In the genomic region with DNA sequence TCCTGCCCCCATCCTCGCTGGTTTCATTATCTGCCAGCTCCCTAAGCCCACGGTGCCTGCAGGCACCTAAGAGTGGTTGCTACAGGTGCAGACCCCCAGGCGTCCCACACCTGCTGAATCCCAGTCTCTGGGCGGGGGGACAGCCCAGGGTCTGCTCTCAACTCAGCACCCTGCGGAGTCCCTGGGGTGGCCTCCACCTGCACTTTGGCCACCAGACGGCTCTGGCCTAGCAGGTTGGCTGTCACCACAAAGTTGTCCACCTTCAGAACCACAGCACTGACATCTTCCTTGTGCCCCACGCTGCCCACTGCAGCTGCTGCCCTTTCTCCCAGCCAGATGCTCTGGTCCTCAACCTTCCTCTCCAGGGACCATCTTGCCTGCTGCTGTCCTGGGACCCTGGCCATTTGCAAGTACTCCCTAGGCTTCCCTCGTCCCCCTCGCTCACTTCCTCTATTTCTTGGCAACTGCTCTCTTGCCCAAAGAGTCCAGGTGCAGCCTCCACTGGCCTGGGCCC, we compare ENCODE assay signal across 25 cellular contexts.
"Had no signal": no experiment of that assay in that cellular context is flagged by ENCODE, and none has a peak within 500 bp of the region (broad histone marks: within the 10 kb centered on the region; RNA-seq: fewer than 3 reads in every experiment).

No MANE protein-coding gene starts in this region.

- ATAC-seq: activated naive CD4-positive, alpha-beta T cell treated with anti-CD3 and anti-CD28 coated beads, Interleukin-2, amount 50 U/mL, for 72 hours; activated T-cell treated with anti-CD3 and anti-CD28 coated beads, Interleukin-2, amount 50 U/mL, for 4 hours; Right ventricle myocardium inferior; T-cell had no signal

- H3K4me3 ChIP-seq: cardiac muscle cell, MG63, SK-N-MC had no signal

- DNase-seq: activated CD4-positive, alpha-beta memory T cell treated with anti-CD3 and anti-CD28 coated beads, Interleukin-2, amount 10 ng/mL, durations not matched to agents 7 days and 5 days; activated CD4-positive, alpha-beta T cell treated with anti-CD3 and anti-CD28 coated beads, Interleukin-2, amount 10 ng/mL, durations not matched to agents 7 days and 5 days; activated CD4-positive, CD25-positive, alpha-beta regulatory T cell; activated effector memory CD4-positive, alpha-beta T cell treated with anti-CD3 and anti-CD28 coated beads, Interleukin-2, amount 50 U/mL, for 16 hours; activated naive CD4-positive, alpha-beta T cell treated with Interleukin-2 at 50 U/mL for 16 hours; activated T-cell treated with anti-CD3 and anti-CD28 coated beads, Interleukin-2, amount 50 U/mL, for 4 hours; brain microvascular endothelial cell; cerebellar nuclear complex; MG63; NCI-H1092; NCI-H2029; NCI-H2107; NCI-H2171 treated with DMSO at 0.1 percent for 48 hours; NCI-H226; NCI-H510A; NCI-H526 treated with DMSO at 0.1 percent for 48 hours; NCI-H82; T-cell; T-helper 2 cell; T1000 had no signal

- FAIRE-seq: TTC549 had no signal

- H3K36me3 ChIP-seq: brain microvascular endothelial cell, cardiac muscle cell had no signal

- H3K4me3 Mint-ChIP-seq: activated CD4-positive, alpha-beta memory T cell treated with anti-CD3 and anti-CD28 coated beads, Interleukin-2, amount 10 ng/mL, durations not matched to agents 7 days and 5 days; activated CD4-positive, alpha-beta T cell treated with anti-CD3 and anti-CD28 coated beads, Interleukin-2, amount 10 ng/mL, durations not matched to agents 7 days and 5 days; activated T-cell treated with anti-CD3 and anti-CD28 coated beads, Interleukin-2, amount 50 U/mL, for 4 hours; T-cell had no signal

- H3K27ac Mint-ChIP-seq: activated CD4-positive, alpha-beta memory T cell treated with anti-CD3 and anti-CD28 coated beads, Interleukin-2, amount 10 ng/mL, durations not matched to agents 7 days and 5 days; T-cell had no signal

- H3K9me3 ChIP-seq: MG63 had no signal

- H3K27ac ChIP-seq: brain microvascular endothelial cell, cardiac muscle cell, SK-N-MC had no signal

- H3K27me3 Mint-ChIP-seq: activated CD4-positive, alpha-beta T cell treated with anti-CD3 and anti-CD28 coated beads, Interleukin-2, amount 10 ng/mL, durations not matched to agents 7 days and 5 days had no signal

- H3K36me3 Mint-ChIP-seq: T-cell had no signal
